8 cellular contexts compared by ENCODE assay signal in genomic region chr2:234427081-234428058, GRCh38.
DNase-seq lines count a peak whose midpoint lies in the region; ATAC-seq, FAIRE-seq and TF ChIP-seq lines count a peak whose summit lies in the region.

No MANE protein-coding gene starts in this region.

- TF ChIP-seq RAD21 in H1 (IDR thresholded peaks at IDR 0.05 in 1 of 2, conservative IDR thresholded peaks at IDR 0.05 in 1 of 2; ENCODE audit: low read depth in 2 of 2, low read length in 2 of 2), result peak in 1 of 2 experiments; percentile 22; a peak in 1 of 4 replicates

- TF ChIP-seq EP300 in H1 (IDR thresholded peaks at IDR 0.05; ENCODE audit: borderline replicate concordance in 1 of 2, low read depth in 2 of 2, low read length in 2 of 2), result 0 out of 3 replicates have a peak, but pooled peaks of 1 of the 2 experiments have one; percentile 8

- H3K9me3 ChIP-seq in Peyer's patch (no peaks in the 10 kb centered on the region), H1 (ENCODE audit: insufficient read depth in 2 of 2, low read depth in 1 of 2, low read length in 1 of 2) (no peaks in the 10 kb centered on the region), trophoblast cell (ENCODE audit: insufficient read depth, low read depth, low read length) (no peaks in the 10 kb centered on the region), prostate gland (no peaks in the 10 kb centered on the region)

- H2BK15ac ChIP-seq in H1 (ENCODE audit: low read length), result no peak overlapping the region

- H3K4me1 ChIP-seq in Peyer's patch (peaks cover 0 to 22% (median 11%) of the 10 kb centered on the region in 4 donors), H1 (replicated peaks in 1 of 4; ENCODE audit: control insufficient read depth in 3 of 4, insufficient read depth in 4 of 4, low read length in 3 of 4) (peaks cover 0 to 18% (median 9%) of the 10 kb centered on the region in 4 experiments; a peak in 5 of 7 replicates), trophoblast cell (ENCODE audit: control insufficient read depth in 1 of 2, insufficient read depth in 2 of 2, low read length in 2 of 2) (peaks cover 5 to 15% of the 10 kb centered on the region in 2 experiments), prostate gland (replicated peaks) (no peaks in the 10 kb centered on the region)

- H4K20me1 ChIP-seq in H1 (replicated peaks in 1 of 2; ENCODE audit: control insufficient read depth in 1 of 2, insufficient read depth in 2 of 2, low read length in 2 of 2), result no peaks in the 10 kb centered on the region

- no peak overlapping the region for H2AFZ ChIP-seq in H1 (ENCODE audit: low read length)
- H2AFZ ChIP-seq in trophoblast cell (ENCODE audit: insufficient read depth, low read length, poor library complexity), result peak overlapping the region; percentile 56

- H3K9ac ChIP-seq in H1 (replicated peaks in 1 of 4; ENCODE audit: extremely low read depth in 1 of 4, low read depth in 3 of 4, low read length in 3 of 4), result no peak overlapping the region
- no peak overlapping the region for H3K9ac ChIP-seq in trophoblast cell (ENCODE audit: low read length)

- H4K12ac ChIP-seq in trophoblast cell (ENCODE audit: low read depth, low read length), result no peak overlapping the region

- POLR2A ChIA-PET in H1 (lab: Charles Lee; ENCODE audit: partially characterized antibody), result interaction anchor here (0.8 to 1.7 kb wide), 3 partner anchors 22 to 70 kb away, joined by 3 to 5 read pairs (median 3); partner anchors contain the start of gene ARL4C

- H3K27me3 ChIP-seq in Peyer's patch (no peaks in the 10 kb centered on the region), H1 (replicated peaks in 1 of 4; ENCODE audit: control insufficient read depth in 3 of 4, extremely low read depth in 1 of 4, insufficient read depth in 3 of 4, low read length in 3 of 4) (peaks cover 0 to 26% (median 22%) of the 10 kb centered on the region in 4 experiments; a peak in 6 of 7 replicates), trophoblast cell (ENCODE audit: insufficient read depth, low read length) (no peaks in the 10 kb centered on the region), prostate gland (replicated peaks; ENCODE audit: insufficient read depth) (no peaks in the 10 kb centered on the region)

- H3K14ac ChIP-seq in H1 (ENCODE audit: insufficient read length) (no peak overlapping the region), trophoblast cell (ENCODE audit: low read length) (peak overlapping the region; percentile 36)

- H2BK5ac ChIP-seq in H1 (ENCODE audit: low read depth, low read length) (peak overlapping the region; percentile 60; the same call in 1 of the 2 replicates), trophoblast cell (ENCODE audit: low read depth, low read length, poor library complexity) (peak overlapping the region; percentile 76)

- H3K4me2 ChIP-seq in H1 (ENCODE audit: insufficient read depth in 1 of 2, low read depth in 2 of 2, low read length in 2 of 2) (peak overlapping the region; percentile 29 to 61; a peak in 3 of 4 replicates), trophoblast cell (ENCODE audit: low read length) (peak overlapping the region; percentile 3)

- H3K27ac ChIP-seq in Peyer's patch (peak overlapping the region; percentile 46 to 71 (median 66)), H1 (ENCODE audit: low read depth, low read length) (no peak overlapping the region), trophoblast cell (ENCODE audit: low read depth, low read length) (peak overlapping the region; percentile 24), prostate gland (no peak overlapping the region)

- H4K91ac ChIP-seq in H1 (replicated peaks; ENCODE audit: insufficient read length, low read length) (no peak overlapping the region), trophoblast cell (ENCODE audit: low read depth, low read length) (peak overlapping the region; percentile 79)

- no peak for TF ChIP-seq CTCF in Peyer's patch (IDR thresholded peaks at IDR 0.05)
- TF ChIP-seq CTCF in H1 (IDR thresholded peaks at IDR 0.05; ENCODE audit: control extremely low read depth in 1 of 3, insufficient read depth in 1 of 3, low read depth in 1 of 3, low read length in 3 of 3), result no peak
- TF ChIP-seq CTCF in prostate gland (IDR thresholded peaks at IDR 0.05), result no peak

- peak overlapping the region; percentile 45; the same call in 1 of the 2 replicates for H2AK5ac ChIP-seq in H1 (ENCODE audit: low read depth, low read length)
- H2AK5ac ChIP-seq in trophoblast cell (ENCODE audit: low read length), result peak overlapping the region; percentile 15

- no peak overlapping the region for H4K5ac ChIP-seq in H1 (ENCODE audit: insufficient read length, low read depth, low read length)

- H3K18ac ChIP-seq in H1 (ENCODE audit: extremely low read depth, low read length) (peak overlapping the region; percentile 55; the same call in 1 of the 2 replicates), trophoblast cell (ENCODE audit: low read length) (peak overlapping the region; percentile 31)

- H3K36me3 ChIP-seq in Peyer's patch (no peaks in the 10 kb centered on the region), H1 (ENCODE audit: control insufficient read depth in 2 of 4, insufficient read depth in 4 of 4, low read length in 3 of 4) (no peaks in the 10 kb centered on the region), trophoblast cell (ENCODE audit: control insufficient read depth in 1 of 2, insufficient read depth in 2 of 2, low read length in 2 of 2) (no peaks in the 10 kb centered on the region), prostate gland (no peaks in the 10 kb centered on the region)

- no peaks in the 10 kb centered on the region for H3K79me2 ChIP-seq in H1 (ENCODE audit: control insufficient read depth in 1 of 2, insufficient read depth in 2 of 2, low read length in 2 of 2)
- H3K79me2 ChIP-seq in trophoblast cell (ENCODE audit: control insufficient read depth, insufficient read depth, low read length, poor library complexity), result no peaks in the 10 kb centered on the region

- peak; percentile 79 for FAIRE-seq in H1 (lab: Jason Lieb, UNC)

- CTCF ChIA-PET in H1 (lab: Charles Lee; ENCODE audit: partially characterized antibody), result interaction anchor here (1.4 kb wide), 1 partner anchor 9 kb away, joined by 3 read pairs; no protein-coding TSS in a partner anchor

- H3K4me3 ChIP-seq in Peyer's patch (no peak overlapping the region), H1 (ENCODE audit: extremely low read depth in 1 of 4, insufficient read depth in 2 of 4, low read depth in 3 of 4, low read length in 4 of 4) (peak overlapping the region in 2 of 4 experiments; percentile 4 to 34; a peak in 3 of 8 replicates), trophoblast cell (ENCODE audit: low read depth, low read length) (no peak overlapping the region), prostate gland (no peak overlapping the region)

- 41% methylated on average over 12 of the region's 15 CpGs; no CpG with 5 or more reads in 1 of the 2 experiments for WGBS in H1 (ENCODE audit: extremely low coverage in 1 of 2, insufficient coverage in 1 of 2, insufficient read length in 1 of 2, insufficient replicate concordance in 2 of 2, low coverage in 1 of 2, low lambda C conversion rate in 2 of 2, missing lambda C conversion rate in 1 of 2), 2 experiments
- WGBS in trophoblast cell (ENCODE audit: extremely low coverage, insufficient coverage, insufficient read length), result no CpG with 5 or more reads among the region's 15 CpGs
- 72% methylated on average over 15 of the region's 15 CpGs for WGBS in prostate gland

- no peak overlapping the region for H3K56ac ChIP-seq in H1 (replicated peaks; ENCODE audit: insufficient read length, low read depth, low read length)

- no peaks in the 10 kb centered on the region for H3K23me2 ChIP-seq in H1 (ENCODE audit: low read depth, low read length)

- no peak for ATAC-seq in GM18502 (IDR thresholded peaks at IDR 0.05; ENCODE audit: poor library complexity, unreplicated experiment)
- ATAC-seq in HG02678 (IDR thresholded peaks at IDR 0.05; ENCODE audit: unreplicated experiment), result no peak

- no peak overlapping the region for H3K4ac ChIP-seq in H1 (replicated peaks; ENCODE audit: insufficient read length, low read depth, low read length)
- H3K4ac ChIP-seq in trophoblast cell (ENCODE audit: low read depth, low read length), result no peak overlapping the region

- H4K8ac ChIP-seq in H1 (ENCODE audit: extremely low read depth, insufficient read depth, low read length) (no peak overlapping the region), trophoblast cell (ENCODE audit: low read depth, low read length) (peak overlapping the region; percentile 61)

- 0 out of 2 replicates have a peak overlapping the region, but pooled peaks have one; percentile 43 for H2BK20ac ChIP-seq in H1 (ENCODE audit: low read length)

- H3K23ac ChIP-seq in H1 (ENCODE audit: insufficient read length), result no peak overlapping the region
- H3K23ac ChIP-seq in trophoblast cell (ENCODE audit: low read length), result no peak overlapping the region

- peak overlapping the region; percentile 85; the same call in 1 of the 2 replicates for H2BK12ac ChIP-seq in H1 (ENCODE audit: low read depth, low read length)
- peak overlapping the region; percentile 24 for H2BK12ac ChIP-seq in trophoblast cell (ENCODE audit: low read length)

- intact Hi-C loops in prostate gland (cut with DNase I), result no loop called here

- TF ChIP-seq POLR2A in Peyer's patch (IDR thresholded peaks at IDR 0.05), result no peak
- TF ChIP-seq POLR2A in H1 (IDR thresholded peaks at IDR 0.05; ENCODE audit: control extremely low read depth in 1 of 2, low read depth in 2 of 2, low read length in 2 of 2), result no peak
- TF ChIP-seq POLR2A in prostate gland (IDR thresholded peaks at IDR 0.05), result no peak

- H3K79me1 ChIP-seq in H1 (ENCODE audit: low read depth, low read length), result no peaks in the 10 kb centered on the region
- peaks cover 10% of the 10 kb centered on the region for H3K79me1 ChIP-seq in trophoblast cell (ENCODE audit: low read length)

- H2BK120ac ChIP-seq in H1 (replicated peaks; ENCODE audit: low read depth, low read length), result no peak overlapping the region
- peak overlapping the region; percentile 82 for H2BK120ac ChIP-seq in trophoblast cell (ENCODE audit: insufficient read depth, low read length, poor library complexity)

- DNase-seq in GM04503 (ENCODE audit: low read depth) (peak; percentile 61), Peyer's patch (no peak), H1 (ENCODE audit: low read depth in 1 of 2, low spot score in 2 of 2) (peak; percentile 51 to 53), trophoblast cell (peak in 1 of 2 donors; percentile 74), NCI-H526 treated with DMSO at 0.1 percent for 48 hours (lab: John Stamatoyannopoulos, UW) (no peak), prostate gland (ENCODE audit: low spot score) (no peak)

TF ChIP-seq in H1, 55 proteins besides CTCF, POLR2A, EP300 and RAD21 (continues in another document):
- TF ChIP-seq ASH2L (IDR thresholded peaks at IDR 0.05; ENCODE audit: low read length) (peak; percentile 54), CREB1 (IDR thresholded peaks at IDR 0.05) (peak; percentile 57), EGR1 (IDR thresholded peaks at IDR 0.05; ENCODE audit: borderline replicate concordance, low read depth, low read length) (peak; percentile 34; the same call in 1 of the 2 replicates), PHF8 (conservative IDR thresholded peaks at IDR 0.05; ENCODE audit: low read depth, low read length) (no peak), NANOG (IDR thresholded peaks at IDR 0.05; ENCODE audit: insufficient read depth, low read depth, low read length, poor library complexity, severe bottlenecking) (no peak)

Comparison
In these comparisons a context has a peak if more than half of its experiments do, and no peak if none do; other contexts are left out.
1. DNase-seq: peak in GM04503 (single experiment) and H1 (2 of 2); none in Peyer's patch (0 of 3), NCI-H526 treated with DMSO at 0.1 percent for 48 hours (single experiment) and prostate gland (single experiment).
2. H3K27ac ChIP-seq: peak in Peyer's patch (4 of 4) and trophoblast cell (single experiment); none in H1 (single experiment) and prostate gland (0 of 2).